Comparison of ENCODE assay signal across 8 cellular contexts in genomic region chr7:32728412-32729334, GRCh38.
DNase-seq lines count a peak whose midpoint lies in the region; ATAC-seq lines count a peak whose summit lies in the region.

No MANE protein-coding gene starts in this region.

- DNase-seq in AG08395 (ENCODE audit: low spot score) (peak; percentile 38), NCI-H226 (peak; percentile 74), cerebellar cortex (ENCODE audit: low spot score) (peak; percentile 64), iris pigment epithelial cell (ENCODE audit: low read depth) (peak; percentile 62)

- peak overlapping the region; percentile 1 to 91 (median 75) for H3K27ac ChIP-seq in skin epidermis

- peak; percentile 69 for ATAC-seq in GM19023 (IDR thresholded peaks at IDR 0.05; ENCODE audit: unreplicated experiment)
- ATAC-seq in HG03135 (IDR thresholded peaks at IDR 0.05; ENCODE audit: unreplicated experiment), result peak; percentile 70
- peak; percentile 58 to 78 for ATAC-seq in activated CD4-positive, CD25-positive, alpha-beta regulatory T cell treated with anti-CD3 and anti-CD28 coated beads, Interleukin-2, amount 50 U/mL, for 24 hours

- H3K4me3 ChIP-seq in skin epidermis, result peak overlapping the region; percentile 41 to 84 (median 74)

Comparison
In these comparisons a context has a peak if more than half of its experiments do, and no peak if none do; other contexts are left out.
1. Peak in every context shown above with its lines: DNase-seq, ATAC-seq, H3K4me3 ChIP-seq and H3K27ac ChIP-seq.